Comparison of ENCODE assay signal across 14 cellular contexts in genomic region chr7:37709631-37710509, GRCh38. TPM values are rescaled to one million over a fixed set of nuclear protein-coding genes. Genes with fewer than 3 reads are reported as not detected.
A peak's percentile ranks its signal among the peaks of the same experiment; 100 is the strongest.
DNase-seq lines count a peak whose midpoint lies in the region; ATAC-seq, FAIRE-seq and TF ChIP-seq lines count a peak whose summit lies in the region.
"Had no signal": no experiment of that assay in that cellular context is flagged by ENCODE, and none has a peak within 500 bp of the region (broad histone marks: within the 10 kb centered on the region; RNA-seq: fewer than 3 reads in every experiment).

No MANE protein-coding gene starts in this region.

- H3K27me3 ChIP-seq in Caco-2 (replicated peaks; ENCODE audit: control insufficient read depth, insufficient read depth, low read length) (no peaks in the 10 kb centered on the region), esophagus squamous epithelium (no peaks in the 10 kb centered on the region)

- BruUV-seq in Caco-2 (replicated peaks; lab: Mats Ljungman, UMichigan) = no TSS peak

- H3K27ac Mint-ChIP-seq in Caco-2 (ENCODE audit: unreplicated experiment) = no peak overlapping the region
- H3K27ac Mint-ChIP-seq: activated T-cell treated with anti-CD3 and anti-CD28 coated beads, Interleukin-2, amount 50 U/mL, for 24 hours; CD4-positive, alpha-beta T cell had no signal

- H3K9me3 ChIP-seq in Caco-2 (no peaks in the 10 kb centered on the region), esophagus squamous epithelium (no peaks in the 10 kb centered on the region)

- ATAC-seq in GM19438 (IDR thresholded peaks at IDR 0.05; ENCODE audit: low read depth, unreplicated experiment) (peak; percentile 95), HG02840 (IDR thresholded peaks at IDR 0.05; ENCODE audit: low FRiP score, unreplicated experiment) (peak; percentile 90), HG03460 (IDR thresholded peaks at IDR 0.05; ENCODE audit: unreplicated experiment) (peak; percentile 96)
- ATAC-seq: HepG2, Panc1 had no signal

- H3K27ac ChIP-seq in esophagus squamous epithelium = no peak overlapping the region
- H3K27ac ChIP-seq: epithelial cell of prostate had no signal

- no peaks in the 10 kb centered on the region for H3K4me1 ChIP-seq in Caco-2
- no peaks in the 10 kb centered on the region for H3K4me1 ChIP-seq in esophagus squamous epithelium

- DNase-seq in GM18507 (ENCODE audit: extremely low spot score, insufficient read length, low read depth) (peak; percentile 14), Caco-2 (no peak), SHP77 (lab: John Stamatoyannopoulos, UW) (no peak), esophagus squamous epithelium (lab: John Stamatoyannopoulos, UW) (no peak), KG1 (lab: John Stamatoyannopoulos, UW) (no peak)
- DNase-seq: activated T-cell treated with anti-CD3 and anti-CD28 coated beads, Interleukin-2, amount 50 U/mL, for 24 hours; CD4-positive, alpha-beta T cell; NCI-H2029 treated with DMSO at 0.1 percent for 48 hours had no signal

- no peaks in the 10 kb centered on the region for H3K27me3 Mint-ChIP-seq in Caco-2 (ENCODE audit: insufficient read depth, unreplicated experiment)
- H3K27me3 Mint-ChIP-seq: CD4-positive, alpha-beta T cell had no signal

- H3K4me3 Mint-ChIP-seq in Caco-2 (ENCODE audit: unreplicated experiment) = no peak overlapping the region
- H3K4me3 Mint-ChIP-seq: activated T-cell treated with anti-CD3 and anti-CD28 coated beads, Interleukin-2, amount 50 U/mL, for 24 hours; CD4-positive, alpha-beta T cell had no signal

- H3K36me3 Mint-ChIP-seq in Caco-2 (ENCODE audit: insufficient read depth, unreplicated experiment) = no peaks in the 10 kb centered on the region

- TF ChIP-seq POLR2A in esophagus squamous epithelium (IDR thresholded peaks at IDR 0.05) = no peak

- TF ChIP-seq CTCF in Caco-2 (IDR thresholded peaks at IDR 0.05; ENCODE audit: insufficient read depth in 1 of 2, low read depth in 1 of 2, low read length in 1 of 2, severe bottlenecking in 1 of 2, unreplicated experiment in 1 of 2) = no peak
- no peak for TF ChIP-seq CTCF in esophagus squamous epithelium (IDR thresholded peaks at IDR 0.05)

- intact Hi-C loops in Caco-2 (cut with micrococcal nuclease; ENCODE audit: unreplicated experiment) (no loop called here), esophagus squamous epithelium (cut with DNase I) (no loop called here)

- CTCF ChIA-PET in Caco-2 (lab: Charles Lee) = no interaction called here

- no peaks in the 10 kb centered on the region for H3K4me1 Mint-ChIP-seq in Caco-2 (ENCODE audit: low read depth, unreplicated experiment)

- H3K36me3 ChIP-seq in Caco-2 (ENCODE audit: control insufficient read depth, insufficient read depth, low read length) (no peaks in the 10 kb centered on the region), esophagus squamous epithelium (no peaks in the 10 kb centered on the region)

- POLR2A ChIA-PET in Caco-2 (lab: Charles Lee) = no interaction called here

- WGBS in esophagus squamous epithelium, 2 donors = 71 to 75% methylated on average over 5 of the region's 5 CpGs

- no peaks in the 10 kb centered on the region for H3K9me3 Mint-ChIP-seq in Caco-2 (ENCODE audit: unreplicated experiment)
- H3K9me3 Mint-ChIP-seq: activated T-cell treated with anti-CD3 and anti-CD28 coated beads, Interleukin-2, amount 50 U/mL, for 24 hours; CD4-positive, alpha-beta T cell had no signal

- H3K4me3 ChIP-seq in Caco-2 (ENCODE audit: low read depth, low read length) = no peak overlapping the region
- H3K4me3 ChIP-seq in esophagus squamous epithelium = no peak overlapping the region

- peak; percentile 95 for FAIRE-seq in GM18507 (lab: Jason Lieb, UNC)
- FAIRE-seq: HepG2 had no signal

RNA-seq across cellular contexts. Expression of gene GPR141, which starts 26.3 kb away (rescaled TPM):
- not detected in 2 replicates for total RNA-seq in Caco-2 (2022)
- total RNA-seq in esophagus squamous epithelium = under 1 TPM in 1 of 4 donors, not detected in 3; 0.76 TPM
- total RNA-seq: CD4-positive, alpha-beta T cell; HepG2 had no signal
